9 cellular contexts compared by ENCODE assay signal in the genomic region with DNA sequence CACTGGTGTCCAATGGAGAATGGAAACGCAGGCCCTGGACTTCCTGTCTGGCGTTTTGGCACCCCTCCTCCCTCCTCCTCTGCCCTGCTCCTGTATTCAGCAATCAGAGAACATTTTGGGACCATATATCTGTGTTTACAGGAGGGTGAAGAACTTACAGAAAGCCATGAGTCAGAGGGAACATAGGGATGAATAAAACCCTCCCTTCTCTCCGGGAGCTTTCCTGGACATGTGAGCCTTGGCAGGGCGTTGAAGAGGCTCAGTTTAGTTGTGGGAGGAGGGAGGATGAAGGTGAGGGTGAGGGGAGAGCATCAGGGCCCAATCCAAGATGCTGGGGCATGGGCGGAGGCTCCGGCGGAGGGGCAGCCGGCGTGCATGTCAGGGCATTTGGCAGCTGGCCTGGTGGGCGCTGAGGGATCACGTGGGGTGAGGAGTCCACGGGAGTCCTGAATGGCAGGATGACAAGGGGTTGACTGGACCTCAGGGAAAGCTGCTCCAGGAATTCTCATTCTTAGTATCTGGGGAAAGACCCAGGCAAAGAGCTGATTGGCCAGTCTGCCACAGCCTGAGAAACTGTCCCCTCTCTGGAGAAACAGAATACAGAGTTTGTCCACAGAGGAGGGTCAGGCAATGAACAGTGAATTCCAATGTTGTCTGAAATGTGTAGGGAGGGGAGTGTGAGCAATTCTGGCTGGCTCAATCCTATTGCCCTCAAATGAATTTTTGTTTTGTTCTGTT. TPM values are rescaled to one million over a fixed set of nuclear protein-coding genes. Genes with fewer than 3 reads are reported as not detected.
A peak's percentile ranks its signal among the peaks of the same experiment; 100 is the strongest.
DNase-seq lines count a peak whose midpoint lies in the region; ATAC-seq, FAIRE-seq and TF ChIP-seq lines count a peak whose summit lies in the region.
"Had no signal": no experiment of that assay in that cellular context is flagged by ENCODE, and none has a peak within 500 bp of the region (broad histone marks: within the 10 kb centered on the region; RNA-seq: fewer than 3 reads in every experiment).

No MANE protein-coding gene starts in this region.

- TF ChIP-seq CTCF in osteoblast (IDR thresholded peaks at IDR 0.05; ENCODE audit: extremely low read depth, low read depth, low read length) = no peak

- H3K4me3 ChIP-seq in ACC112 (ENCODE audit: low read depth, low read length) (no peak overlapping the region), SJSA1 (no peak overlapping the region), osteoblast (ENCODE audit: insufficient read depth, low read length) (no peak overlapping the region)

- peaks cover 2% of the 10 kb centered on the region for H4K20me1 ChIP-seq in osteoblast (ENCODE audit: insufficient read depth, low read length)

- H3K27me3 ChIP-seq in ACC112 (ENCODE audit: insufficient read depth, low read length) (no peaks in the 10 kb centered on the region), SJSA1 (replicated peaks) (no peaks in the 10 kb centered on the region), osteoblast (ENCODE audit: insufficient read depth, low read length) (no peaks in the 10 kb centered on the region)

- H2AFZ ChIP-seq in ACC112 (ENCODE audit: low read length, unreplicated experiment) (no peak overlapping the region), osteoblast (ENCODE audit: low read length) (no peak overlapping the region)

- TF ChIP-seq POLR2A in GM12892 (IDR thresholded peaks at IDR 0.05; ENCODE audit: low read depth, low read length) = no peak

- DNase-seq in SJSA1 (ENCODE audit: low read depth in 1 of 2, low spot score in 2 of 2) (peak; percentile 68), fibroblast of peridontal ligament (ENCODE audit: extremely low read depth) (peak; percentile 90), osteoblast (ENCODE audit: insufficient read length, low spot score, missing footprints) (peak; percentile 92), HK-2 (ENCODE audit: unreplicated experiment) (no peak), GM12892 (ENCODE audit: insufficient read length) (no peak), NCI-H1694 treated with DMSO at 0.1 percent for 48 hours (lab: John Stamatoyannopoulos, UW) (no peak)
- DNase-seq: NCI-H1694 had no signal

- peaks cover 7% of the 10 kb centered on the region; the same call in 1 of the 2 replicates for H3K36me3 ChIP-seq in ACC112 (ENCODE audit: insufficient read depth, low read length)
- peaks cover 13% of the 10 kb centered on the region for H3K36me3 ChIP-seq in SJSA1
- peaks cover 83% of the 10 kb centered on the region for H3K36me3 ChIP-seq in osteoblast (ENCODE audit: insufficient read depth, low read length)

- peaks cover 44% of the 10 kb centered on the region for H3K79me2 ChIP-seq in ACC112 (ENCODE audit: control insufficient read depth, insufficient read depth, low read length, unreplicated experiment)
- peaks cover 100% of the 10 kb centered on the region for H3K79me2 ChIP-seq in osteoblast (ENCODE audit: insufficient read depth, low read length)

- FAIRE-seq in GM12892 (lab: Jason Lieb, UNC) = no peak

- ATAC-seq in HG03025 (IDR thresholded peaks at IDR 0.05; ENCODE audit: low FRiP score, unreplicated experiment) = no peak

- H3K9me3 ChIP-seq in SJSA1 (replicated peaks) (no peaks in the 10 kb centered on the region), osteoblast (ENCODE audit: low read depth, low read length) (no peaks in the 10 kb centered on the region)

- H3K4me2 ChIP-seq in osteoblast (ENCODE audit: insufficient read depth, low read length) = peak overlapping the region; percentile 34

- peaks cover 50% of the 10 kb centered on the region for H3K4me1 ChIP-seq in ACC112 (ENCODE audit: control insufficient read depth, insufficient read depth, low read length, unreplicated experiment)
- H3K4me1 ChIP-seq in SJSA1 (replicated peaks) = peaks cover 33% of the 10 kb centered on the region
- H3K4me1 ChIP-seq in osteoblast (ENCODE audit: insufficient read depth, low read length) = peaks cover 78% of the 10 kb centered on the region

- H3K27ac ChIP-seq in ACC112 (ENCODE audit: low read depth, low read length) (peak overlapping the region; percentile 97), SJSA1 (peak overlapping the region; percentile 73), osteoblast (ENCODE audit: low read depth, low read length) (peak overlapping the region; percentile 98)

RNA-seq across cellular contexts. Expression of a gene that starts 28.9 kb away (rescaled TPM):
- total RNA-seq in SJSA1 (2014; rRNA removed; shearing (Covaris generic)) = 42.8 and 59.8 TPM in 2 replicates
- 109 and 156 TPM in 2 replicates for total RNA-seq in osteoblast
- polyA plus RNA-seq in GM12892 (2012; ENCODE audit: missing spikeins) = 1.1 TPM

Comparison
In these comparisons a context has a peak if more than half of its experiments do, and no peak if none do; other contexts are left out.
1. DNase-seq: peak in SJSA1 (2 of 2), fibroblast of peridontal ligament (single experiment) and osteoblast (single experiment); none in HK-2 (single experiment), GM12892 (single experiment) and NCI-H1694 treated with DMSO at 0.1 percent for 48 hours (single experiment).
2. Peak in every context shown above with its lines, with median percentiles within 50 percentile points of each other: H3K27ac ChIP-seq.